13 cellular contexts compared by ENCODE assay signal in genomic region chr1:214102907-214103306, GRCh38.
DNase-seq lines count a peak whose midpoint lies in the region; TF ChIP-seq lines count a peak whose summit lies in the region.
"Had no signal": no experiment of that assay in that cellular context is flagged by ENCODE, and none has a peak within 500 bp of the region (broad histone marks: within the 10 kb centered on the region; RNA-seq: fewer than 3 reads in every experiment).

No MANE protein-coding gene starts in this region.

- DNase-seq in H4 (ENCODE audit: low spot score): peak; percentile 73
- peak; percentile 52 to 58 for DNase-seq in SJSA1 (ENCODE audit: low read depth in 1 of 2, low spot score in 2 of 2)
- peak; percentile 65 for DNase-seq in fibroblast of peridontal ligament (ENCODE audit: extremely low read depth)
- peak; percentile 33 for DNase-seq in smooth muscle cell of the brain vasculature (ENCODE audit: low read depth, low spot score)
- DNase-seq in Peyer's patch: no peak
- DNase-seq in NCI-H2107 treated with DMSO at 0.1 percent for 48 hours (lab: John Stamatoyannopoulos, UW; ENCODE audit: unreplicated experiment): no peak
- no peak for DNase-seq in COR-L47 (lab: John Stamatoyannopoulos, UW)
- DNase-seq: activated CD4-positive, CD25-positive, alpha-beta regulatory T cell; activated T-cell treated with anti-CD3 and anti-CD28 coated beads, Interleukin-2, amount 50 U/mL, for 24 hours; DMS79; erythroblast; kidney glomerular epithelial cell; NCI-H1930 had no signal

- no peak overlapping the region for H3K27ac ChIP-seq in SJSA1
- H3K27ac ChIP-seq in Peyer's patch: no peak overlapping the region

- H3K9me3 ChIP-seq in SJSA1 (replicated peaks) (no peaks in the 10 kb centered on the region), Peyer's patch (no peaks in the 10 kb centered on the region)

- H3K4me3 ChIP-seq in SJSA1: no peak overlapping the region
- no peak overlapping the region for H3K4me3 ChIP-seq in Peyer's patch

- H3K36me3 ChIP-seq in SJSA1: no peaks in the 10 kb centered on the region
- H3K36me3 ChIP-seq in Peyer's patch: no peaks in the 10 kb centered on the region

- H3K4me1 ChIP-seq in SJSA1 (replicated peaks) (peaks cover 11% of the 10 kb centered on the region), Peyer's patch (peaks cover 0 to 8% (median 0%) of the 10 kb centered on the region in 4 donors)

- no peak for TF ChIP-seq POLR2A in Peyer's patch (IDR thresholded peaks at IDR 0.05)

- TF ChIP-seq CTCF in Peyer's patch (IDR thresholded peaks at IDR 0.05): no peak

- H3K27me3 ChIP-seq in SJSA1 (replicated peaks): no peaks in the 10 kb centered on the region
- no peaks in the 10 kb centered on the region for H3K27me3 ChIP-seq in Peyer's patch

Comparison
In these comparisons a context has a peak if more than half of its experiments do, and no peak if none do; other contexts are left out.
1. DNase-seq: peak in H4 (single experiment), SJSA1 (2 of 2), fibroblast of peridontal ligament (single experiment) and smooth muscle cell of the brain vasculature (single experiment); none in Peyer's patch (0 of 3), NCI-H2107 treated with DMSO at 0.1 percent for 48 hours (single experiment) and COR-L47 (single experiment).